ENCODE assay signal across 9 cellular contexts in genomic region chrX:118345045-118345400, GRCh38. TPM values are rescaled to one million over a fixed set of nuclear protein-coding genes. Genes with fewer than 3 reads are reported as not detected.
DNase-seq lines count a peak whose midpoint lies in the region; ATAC-seq and TF ChIP-seq lines count a peak whose summit lies in the region.
"Had no signal": no experiment of that assay in that cellular context is flagged by ENCODE, and none has a peak within 500 bp of the region (broad histone marks: within the 10 kb centered on the region; RNA-seq: fewer than 3 reads in every experiment).

No MANE protein-coding gene starts in this region.

- no peaks in the 10 kb centered on the region for H3K27me3 Mint-ChIP-seq in stimulated activated naive CD8-positive, alpha-beta T cell treated with anti-CD3 and anti-CD28 coated beads, Interleukin-15, Interleukin-2, amounts not matched to agents 100 ng/mL and 50 ng/mL, for 24 hours
- no peaks in the 10 kb centered on the region for H3K27me3 Mint-ChIP-seq in T-cell

- intact Hi-C loops in testis (cut with DNase I; ENCODE audit: low total_unique reads): no loop called here
- intact Hi-C loops in posterior vena cava (cut with DNase I): no loop called here

- WGBS in testis, 2 donors: 17 to 26% methylated on average over 6 to 7 of the region's 7 CpGs

- TF ChIP-seq CTCF in testis (IDR thresholded peaks at IDR 0.05): no peak

- no peak for ATAC-seq in stimulated activated naive CD8-positive, alpha-beta T cell treated with anti-CD3 and anti-CD28 coated beads, Interleukin-15, Interleukin-2, amounts not matched to agents 100 U/mL and 50 U/mL, for 24 hours
- no peak for ATAC-seq in T-cell (replicated peaks in 1 of 4)

- peak overlapping the region in 1 of 2 donors; percentile 91 for H3K27ac ChIP-seq in testis

- POLR2A ChIA-PET in T-cell (lab: Charles Lee): no interaction called here

- no peak overlapping the region for H3K9ac ChIP-seq in iPS-15b (ENCODE audit: low read depth, low read length)

- H3K36me3 ChIP-seq in iPS-15b (ENCODE audit: control insufficient read depth, insufficient read depth, low read length) (peaks cover 2% of the 10 kb centered on the region), testis (ENCODE audit: low read depth, missing control alignments) (no peaks in the 10 kb centered on the region)

- H3K36me3 Mint-ChIP-seq in stimulated activated naive CD8-positive, alpha-beta T cell treated with anti-CD3 and anti-CD28 coated beads, Interleukin-15, Interleukin-2, amounts not matched to agents 100 ng/mL and 50 ng/mL, for 24 hours (ENCODE audit: low read depth): no peaks in the 10 kb centered on the region
- H3K36me3 Mint-ChIP-seq in T-cell: no peaks in the 10 kb centered on the region

- CTCF ChIA-PET in T-cell (lab: Charles Lee): interaction anchor here in 1 of 2 donors (0.7 kb wide), 1 partner anchor 154 kb away, joined by 3 read pairs; no protein-coding TSS in a partner anchor

- H3K4me3 Mint-ChIP-seq in stimulated activated naive CD8-positive, alpha-beta T cell treated with anti-CD3 and anti-CD28 coated beads, Interleukin-15, Interleukin-2, amounts not matched to agents 100 ng/mL and 50 ng/mL, for 24 hours: peak overlapping the region; percentile 96
- H3K4me3 Mint-ChIP-seq in T-cell: peak overlapping the region; percentile 97 to 99 (median 98)

- no peak for TF ChIP-seq POLR2A in testis (IDR thresholded peaks at IDR 0.05)

- no peaks in the 10 kb centered on the region for H3K9me3 ChIP-seq in iPS-15b (ENCODE audit: control insufficient read depth, insufficient read depth, low read length)
- no peaks in the 10 kb centered on the region for H3K9me3 ChIP-seq in testis
- H3K9me3 ChIP-seq: mucosa of descending colon had no signal

- no peaks in the 10 kb centered on the region for H3K4me1 ChIP-seq in iPS-15b (ENCODE audit: control insufficient read depth, insufficient read depth, low read length)
- peaks cover 8% of the 10 kb centered on the region for H3K4me1 ChIP-seq in testis

- no peaks in the 10 kb centered on the region for H3K9me3 Mint-ChIP-seq in stimulated activated naive CD8-positive, alpha-beta T cell treated with anti-CD3 and anti-CD28 coated beads, Interleukin-15, Interleukin-2, amounts not matched to agents 100 ng/mL and 50 ng/mL, for 24 hours
- no peaks in the 10 kb centered on the region for H3K9me3 Mint-ChIP-seq in T-cell

- H3K27ac Mint-ChIP-seq in stimulated activated naive CD8-positive, alpha-beta T cell treated with anti-CD3 and anti-CD28 coated beads, Interleukin-15, Interleukin-2, amounts not matched to agents 100 ng/mL and 50 ng/mL, for 24 hours: peak overlapping the region; percentile 95
- peak overlapping the region; percentile 96 to 99 for H3K27ac Mint-ChIP-seq in T-cell

- no peak for DNase-seq in stimulated activated naive CD8-positive, alpha-beta T cell treated with anti-CD3 and anti-CD28 coated beads, Interleukin-15, Interleukin-2, amounts not matched to agents 100 U/mL and 50 U/mL, for 24 hours
- DNase-seq in T-cell: no peak
- no peak for DNase-seq in testis
- no peak for DNase-seq in posterior vena cava (ENCODE audit: low spot score)
- no peak for DNase-seq in NCI-H128 (lab: John Stamatoyannopoulos, UW; ENCODE audit: unreplicated experiment)
- no peak for DNase-seq in HT-29 (ENCODE audit: low spot score)

- H3K4me3 ChIP-seq in iPS-15b (ENCODE audit: low read depth, low read length) (peak overlapping the region; percentile 62), testis (peak overlapping the region; percentile 50 to 88)

- peaks cover 31% of the 10 kb centered on the region for H3K4me1 Mint-ChIP-seq in stimulated activated naive CD8-positive, alpha-beta T cell treated with anti-CD3 and anti-CD28 coated beads, Interleukin-15, Interleukin-2, amounts not matched to agents 100 ng/mL and 50 ng/mL, for 24 hours (ENCODE audit: low read depth)
- H3K4me1 Mint-ChIP-seq in T-cell: peaks cover 26 to 31% (median 29%) of the 10 kb centered on the region in 3 donors

- no peaks in the 10 kb centered on the region for H3K27me3 ChIP-seq in iPS-15b (ENCODE audit: control insufficient read depth, insufficient read depth, low read length)
- no peaks in the 10 kb centered on the region for H3K27me3 ChIP-seq in testis

RNA-seq across cellular contexts. Expression of gene WDR44, which starts 0.9 kb away (rescaled TPM):
- total RNA-seq in T-cell (10 to 100 TPM; 13.6 to 21.4 (median 19.0) TPM), testis (10 to 100 TPM; 25.0 to 26.8 TPM), posterior vena cava (10 to 100 TPM; 16.6 to 19.1 TPM)
- polyA plus RNA-seq in testis (ENCODE audit: insufficient read depth, low read depth, low replicate concordance): 13.1 TPM
- total RNA-seq in HT-29 (2014; rRNA removed; shearing (Covaris generic)): 6.3 and 6.6 TPM in 2 replicates
